Comparison of ENCODE assay signal across 2 cellular contexts in genomic region chr19:18798384-18799352, GRCh38.
TF ChIP-seq lines count a peak whose summit lies in the region.

No MANE protein-coding gene starts in this region.

TF ChIP-seq in K562, 482 proteins besides CTCF, POLR2A, EP300 and RAD21 (continues in another document):
- TF ChIP-seq MEF2D (tag; conservative IDR thresholded peaks at IDR 0.05; ENCODE audit: low read depth) (no peak), SMARCA5 (IDR thresholded peaks at IDR 0.05) (peak; percentile 67; the same call in 1 of the 2 replicates), POLR2AphosphoS2 (IDR thresholded peaks at IDR 0.05; ENCODE audit: low read length) (no peak), ZNF444 (CRISPR knock-in tag; IDR thresholded peaks at IDR 0.05) (no peak), SIN3B (IDR thresholded peaks at IDR 0.05; ENCODE audit: low read depth) (no peak), PBX2 (CRISPR knock-in tag; IDR thresholded peaks at IDR 0.05; ENCODE audit: low read depth) (no peak), PBX2 (tag; conservative IDR thresholded peaks at IDR 0.05; ENCODE audit: low read depth) (peak; percentile 56), PHB2 (IDR thresholded peaks at IDR 0.05; ENCODE audit: low read depth) (no peak), RBM25 (IDR thresholded peaks at IDR 0.05; ENCODE audit: low read depth, low read length, severe bottlenecking) (peak; percentile 86), RBM14 (IDR thresholded peaks at IDR 0.05; ENCODE audit: borderline replicate concordance, insufficient read depth, low read depth, low read length) (no peak), ZNF347 (CRISPR knock-in tag; IDR thresholded peaks at IDR 0.05; ENCODE audit: low read depth) (no peak), ZNF77 (CRISPR knock-in tag; IDR thresholded peaks at IDR 0.05) (no peak), SIN3A (IDR thresholded peaks at IDR 0.05; ENCODE audit: borderline replicate concordance in 2 of 2, control insufficient read depth in 1 of 2, low read depth in 2 of 2, low read length in 2 of 2) (no peak), TEAD1 (CRISPR knock-in tag; IDR thresholded peaks at IDR 0.05) (no peak), HDAC2 (IDR thresholded peaks at IDR 0.05) (0 out of 2 replicates have a peak, but pooled peaks have one; percentile 54), KDM1A (IDR thresholded peaks at IDR 0.05) (peak; percentile 63 to 73), THAP12 (CRISPR knock-in tag; IDR thresholded peaks at IDR 0.05) (no peak), BRF1 (IDR thresholded peaks at IDR 0.05; ENCODE audit: borderline replicate concordance, extremely low read depth, insufficient read length) (no peak), SRSF7 (optimal IDR thresholded peaks at IDR 0.05; ENCODE audit: low read depth, low read length) (no peak), ZNF512 (tag; IDR thresholded peaks at IDR 0.05) (0 out of 2 replicates have a peak, but pooled peaks have one; percentile 15), UBTF (IDR thresholded peaks at IDR 0.05; ENCODE audit: borderline replicate concordance in 1 of 2, low read depth in 2 of 2, low read length in 2 of 2) (no peak)

TF ChIP-seq in HepG2, 621 proteins besides CTCF, POLR2A, EP300 and RAD21 (continues in another document):
- TF ChIP-seq BATF2 (CRISPR knock-in tag; IDR thresholded peaks at IDR 0.05) (no peak), RORA (CRISPR knock-in tag; IDR thresholded peaks at IDR 0.05) (no peak), ZNF124 (CRISPR knock-in tag; IDR thresholded peaks at IDR 0.05) (no peak), YY1 (IDR thresholded peaks at IDR 0.05; ENCODE audit: insufficient read depth, insufficient replicate concordance, low read depth, low read length) (no peak), ZNF24 (IDR thresholded peaks at IDR 0.05) (no peak), ZSCAN20 (CRISPR knock-in tag; IDR thresholded peaks at IDR 0.05; ENCODE audit: borderline replicate concordance) (no peak), ZFP37 (CRISPR knock-in tag; IDR thresholded peaks at IDR 0.05; ENCODE audit: borderline replicate concordance) (no peak), HDAC1 (CRISPR knock-in tag; IDR thresholded peaks at IDR 0.05) (peak; percentile 38; the same call in 1 of the 2 replicates), ZNF614 (CRISPR knock-in tag; IDR thresholded peaks at IDR 0.05; ENCODE audit: borderline replicate concordance) (no peak), ZNF713 (CRISPR knock-in tag; IDR thresholded peaks at IDR 0.05) (no peak), KLF12 (CRISPR knock-in tag; IDR thresholded peaks at IDR 0.05; ENCODE audit: borderline replicate concordance) (no peak), GZF1 (CRISPR knock-in tag; IDR thresholded peaks at IDR 0.05) (no peak), ETV5 (CRISPR knock-in tag; IDR thresholded peaks at IDR 0.05; ENCODE audit: borderline replicate concordance) (peak; percentile 21; the same call in 1 of the 2 replicates), E2F5 (CRISPR knock-in tag; conservative IDR thresholded peaks at IDR 0.05) (no peak), ZNF501 (CRISPR knock-in tag; IDR thresholded peaks at IDR 0.05) (no peak), JUN (CRISPR knock-in tag; IDR thresholded peaks at IDR 0.05) (no peak), WIZ (CRISPR knock-in tag; IDR thresholded peaks at IDR 0.05) (no peak), ZBTB10 (CRISPR knock-in tag; IDR thresholded peaks at IDR 0.05; ENCODE audit: borderline replicate concordance) (no peak), ZNF142 (CRISPR knock-in tag; IDR thresholded peaks at IDR 0.05) (no peak), ZNF761 (CRISPR knock-in tag; conservative IDR thresholded peaks at IDR 0.05) (no peak), HCFC1 (IDR thresholded peaks at IDR 0.05; ENCODE audit: low read depth, low read length) (no peak), ZNF652 (CRISPR knock-in tag; IDR thresholded peaks at IDR 0.05; ENCODE audit: borderline replicate concordance, low read depth) (no peak), ELF4 (CRISPR knock-in tag; IDR thresholded peaks at IDR 0.05; ENCODE audit: borderline replicate concordance) (no peak), ZBTB49 (CRISPR knock-in tag; IDR thresholded peaks at IDR 0.05; ENCODE audit: borderline replicate concordance) (no peak), GABPA (IDR thresholded peaks at IDR 0.05; ENCODE audit: low read depth, low read length) (no peak), GABPA (CRISPR knock-in tag; IDR thresholded peaks at IDR 0.05; ENCODE audit: low read depth) (no peak), TOE1 (CRISPR knock-in tag; IDR thresholded peaks at IDR 0.05) (no peak), DPF2 (CRISPR knock-in tag; IDR thresholded peaks at IDR 0.05; ENCODE audit: borderline replicate concordance, low read depth) (no peak), FIP1L1 (IDR thresholded peaks at IDR 0.05; ENCODE audit: borderline replicate concordance, insufficient read depth, low read depth, low read length) (no peak), TFAP4 (IDR thresholded peaks at IDR 0.05; ENCODE audit: borderline replicate concordance, low read depth) (peak; percentile 69; the same call in 1 of the 2 replicates), RBAK (CRISPR knock-in tag; IDR thresholded peaks at IDR 0.05) (no peak), FOXP4 (CRISPR knock-in tag; IDR thresholded peaks at IDR 0.05) (peak; percentile 73), CHD2 (IDR thresholded peaks at IDR 0.05; ENCODE audit: low read depth, low read length) (no peak), SAFB2 (CRISPR knock-in tag; IDR thresholded peaks at IDR 0.05; ENCODE audit: borderline replicate concordance, low read depth) (no peak), ZC3H13 (CRISPR knock-in tag; IDR thresholded peaks at IDR 0.05) (no peak), MAF1 (CRISPR knock-in tag; IDR thresholded peaks at IDR 0.05; ENCODE audit: borderline replicate concordance) (no peak), HOMEZ (CRISPR knock-in tag; IDR thresholded peaks at IDR 0.05; ENCODE audit: low read depth) (no peak)
